ENCODE assay signal across 8 cellular contexts in the genomic region with DNA sequence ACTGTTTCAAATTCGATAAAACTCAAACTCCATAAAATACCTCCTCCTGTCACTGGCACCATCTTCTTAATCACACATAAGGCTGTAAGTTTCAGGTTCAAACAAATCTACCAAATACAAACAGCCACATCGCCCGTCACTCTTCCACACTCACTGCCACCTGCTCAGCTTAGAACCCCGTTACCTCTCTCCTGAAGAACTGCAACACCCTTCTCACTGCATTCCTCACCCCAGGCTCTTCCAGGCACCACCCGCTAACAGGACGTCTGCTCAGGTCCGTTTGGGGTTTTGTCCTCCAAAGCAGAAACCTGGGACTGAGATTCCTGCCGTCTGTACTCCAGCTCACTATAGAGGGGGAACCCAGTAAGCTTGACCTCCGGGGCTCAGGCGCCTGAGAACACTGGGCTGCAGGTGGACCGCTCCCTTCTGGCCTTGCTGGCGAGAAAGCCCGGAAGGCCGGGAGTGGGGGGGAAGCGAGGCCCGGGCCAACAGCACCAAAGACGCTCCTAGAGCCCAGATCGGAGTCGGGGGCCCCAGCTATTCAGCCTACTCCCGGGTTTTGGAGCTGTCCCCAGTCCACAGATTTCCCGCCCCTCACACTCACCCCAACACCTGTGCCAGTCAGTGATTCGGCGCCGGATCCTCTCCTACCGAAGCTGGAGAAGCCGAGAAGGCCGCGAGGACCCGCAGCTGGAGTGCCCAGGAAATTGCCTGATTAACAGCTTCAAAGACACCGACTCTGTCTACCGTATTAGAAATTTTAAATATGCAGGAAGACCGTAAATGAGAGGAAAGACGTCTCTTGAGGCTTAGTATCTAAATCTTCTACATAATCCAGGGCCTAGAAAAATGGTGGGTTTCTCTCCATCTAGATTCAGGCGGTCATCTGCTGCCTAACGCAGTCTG. TPM values are rescaled to one million over a fixed set of nuclear protein-coding genes. Genes with fewer than 3 reads are reported as not detected.
DNase-seq lines count a peak whose midpoint lies in the region; ATAC-seq and TF ChIP-seq lines count a peak whose summit lies in the region.

TSS of gene AP3M1 (minus strand) at position 678 of the 906 bp plus-strand sequence. CDS start 12,449 bp downstream, outside the sequence.

- H3K27me3 Mint-ChIP-seq in T-helper 17 cell = no peaks in the 10 kb centered on the region

- no peak within 1 kb of the TSS for H3K27ac Mint-ChIP-seq in T-helper 17 cell

- H3K4me3 Mint-ChIP-seq in T-helper 17 cell = no peak within 1 kb of the TSS

- H3K27ac ChIP-seq in angular gyrus (ENCODE audit: low read depth, low read length) = peak within 1 kb of the TSS; percentile 94
- no peak within 1 kb of the TSS for H3K27ac ChIP-seq in iPS DF 6.9 (ENCODE audit: low read length)
- peak within 1 kb of the TSS; percentile 87 for H3K27ac ChIP-seq in skeletal muscle tissue (ENCODE audit: low read depth, low read length)

- DNase-seq in G401 (ENCODE audit: low spot score) (no peak), T-helper 17 cell (peak; percentile 70 to 81 (median 73)), iPS DF 6.9 (ENCODE audit: low read depth, low spot score) (peak; percentile 70), GF-D8 (lab: John Stamatoyannopoulos, UW) (no peak)

- H3K4me1 ChIP-seq in iPS DF 6.9 (ENCODE audit: control insufficient read depth, insufficient read depth, low read length) (no peaks in the 10 kb centered on the region), skeletal muscle tissue (ENCODE audit: control insufficient read depth in 3 of 3, insufficient read depth in 3 of 3, low read length in 3 of 3) (peaks cover 6 to 43% (median 35%) of the 10 kb centered on the region in 3 donors)

- H3K4me3 ChIP-seq in iPS DF 6.9 (ENCODE audit: low read length) (peak within 1 kb of the TSS; percentile 78), skeletal muscle tissue (ENCODE audit: low read length in 3 of 3) (peak within 1 kb of the TSS; percentile 73 to 97 (median 94))

- H3K9ac ChIP-seq in skeletal muscle tissue (ENCODE audit: low read depth in 1 of 3, low read length in 3 of 3) = peak within 1 kb of the TSS; percentile 93 to 97 (median 96)

- no peak; the same call in 1 of the 2 replicates for TF ChIP-seq RAD21 in Ishikawa (IDR thresholded peaks at IDR 0.05; ENCODE audit: low read depth)

- no peaks in the 10 kb centered on the region for H3K27me3 ChIP-seq in iPS DF 6.9 (ENCODE audit: control insufficient read depth, insufficient read depth, low read length)
- H3K27me3 ChIP-seq in skeletal muscle tissue (ENCODE audit: control insufficient read depth in 3 of 3, insufficient read depth in 3 of 3, low read length in 3 of 3) = no peaks in the 10 kb centered on the region

- WGBS in iPS DF 6.9 (ENCODE audit: insufficient coverage, insufficient read length) = 100% methylated on average over 1 of the region's 35 CpGs

- peaks cover 35% of the 10 kb centered on the region for H3K4me1 Mint-ChIP-seq in T-helper 17 cell

- no peak; the same call in 1 of the 2 replicates for TF ChIP-seq EP300 in Ishikawa (IDR thresholded peaks at IDR 0.05; ENCODE audit: borderline replicate concordance)

- H3K36me3 ChIP-seq in iPS DF 6.9 (ENCODE audit: control insufficient read depth, insufficient read depth, low read length) (no peaks in the 10 kb centered on the region), skeletal muscle tissue (ENCODE audit: control insufficient read depth in 3 of 3, insufficient read depth in 3 of 3, low read length in 3 of 3) (no peaks in the 10 kb centered on the region)

- H3K9me3 ChIP-seq in T-helper 17 cell (ENCODE audit: control insufficient read depth, low read length, poor library complexity, severe bottlenecking) = no peaks in the 10 kb centered on the region
- no peaks in the 10 kb centered on the region for H3K9me3 ChIP-seq in iPS DF 6.9 (ENCODE audit: control insufficient read depth, insufficient read depth, low read length)
- H3K9me3 ChIP-seq in skeletal muscle tissue (ENCODE audit: control insufficient read depth in 3 of 3, low read length in 3 of 3) = no peaks in the 10 kb centered on the region

- in situ Hi-C loops in G401 (cut with HindIII; ENCODE audit: low sequenced_read_pairs) = no loop called here

- ATAC-seq in GM21576 (IDR thresholded peaks at IDR 0.05; ENCODE audit: unreplicated experiment) (peak; percentile 43), T-helper 17 cell (peak; percentile 71)

- peaks cover 3% of the 10 kb centered on the region for H3K36me3 Mint-ChIP-seq in T-helper 17 cell (ENCODE audit: low read depth)

TF ChIP-seq in Ishikawa, 13 proteins besides CTCF, POLR2A, EP300 and RAD21:
- TF ChIP-seq REST (IDR thresholded peaks at IDR 0.05; ENCODE audit: low read depth) = 0 out of 2 replicates have a peak, but pooled peaks have one; percentile 32
- TF ChIP-seq TEAD4 (IDR thresholded peaks at IDR 0.05) = peak; percentile 40
- TF ChIP-seq TCF12 (IDR thresholded peaks at IDR 0.05; ENCODE audit: low read depth) = peak; percentile 59
- TF ChIP-seq FOXM1 (IDR thresholded peaks at IDR 0.05; ENCODE audit: borderline replicate concordance, low read depth) = no peak
- peak; percentile 72 for TF ChIP-seq TAF1 (IDR thresholded peaks at IDR 0.05; ENCODE audit: low read depth)
- TF ChIP-seq NFIC (IDR thresholded peaks at IDR 0.05) = peak; percentile 49; the same call in 1 of the 2 replicates

RNA-seq across cellular contexts. Expression of gene AP3M1, which starts in this region (rescaled TPM):
- 4.0 and 10.9 TPM in 2 replicates for total RNA-seq in G401 (2014; rRNA removed; shearing (Covaris generic))
- total RNA-seq in T-helper 17 cell (10 to 100 TPM; 21.1 to 27.8 TPM), skeletal muscle tissue (22.4 TPM)

Comparison
In these comparisons a context has a peak if more than half of its experiments do, and no peak if none do; other contexts are left out.
1. DNase-seq: peak in T-helper 17 cell (3 of 3) and iPS DF 6.9 (single experiment); none in G401 (single experiment) and GF-D8 (single experiment).